17 cellular contexts compared by ENCODE assay signal in genomic region chr6:55726144-55726543, GRCh38.
"Had no signal": no experiment of that assay in that cellular context is flagged by ENCODE, and none has a peak within 500 bp of the region (broad histone marks: within the 10 kb centered on the region; RNA-seq: fewer than 3 reads in every experiment).

No MANE protein-coding gene starts in this region.

- DNase-seq: activated CD4-positive, alpha-beta memory T cell treated with anti-CD3 and anti-CD28 coated beads for 36 hours; activated CD4-positive, alpha-beta T cell treated with anti-CD3 and anti-CD28 coated beads for 36 hours; activated T-cell treated with anti-CD3 and anti-CD28 coated beads for 4 hours; amygdala; cerebellar nuclear complex; effector CD4-positive, alpha-beta T cell; heart right ventricle; immature natural killer cell; natural killer cell; nucleus accumbens; posterior cingulate gyrus; stimulated activated CD4-positive, alpha-beta T cell treated with anti-CD3 and anti-CD28 coated beads, Interleukin-12 subunit alpha, Interleukin-12 subunit beta, amount 100 ng/mL, for 4 hours; stimulated activated CD4-positive, alpha-beta T cell treated with anti-CD3 and anti-CD28 coated beads, Interleukin-2, amount 100 ng/mL, for 24 hours; stimulated activated naive CD8-positive, alpha-beta T cell treated with anti-CD3 and anti-CD28 coated beads, Interleukin-15, Interleukin-2, amounts not matched to agents 100 U/mL and 50 U/mL, for 24 hours; substantia nigra had no signal

- H3K27ac ChIP-seq: heart right ventricle, tibial nerve had no signal

- H3K36me3 ChIP-seq: heart right ventricle, tibial nerve had no signal

- H3K4me3 ChIP-seq: heart right ventricle, tibial nerve had no signal

- H3K9me3 ChIP-seq: heart right ventricle, tibial nerve had no signal

- ATAC-seq: activated CD4-positive, alpha-beta T cell treated with anti-CD3 and anti-CD28 coated beads for 36 hours; heart right ventricle; natural killer cell; stimulated activated naive CD8-positive, alpha-beta T cell treated with anti-CD3 and anti-CD28 coated beads, Interleukin-15, Interleukin-2, amounts not matched to agents 100 U/mL and 50 U/mL, for 24 hours; WTC11 had no signal

- H3K27me3 ChIP-seq: heart right ventricle, tibial nerve had no signal

- H3K4me1 ChIP-seq: heart right ventricle, tibial nerve had no signal
